In genomic region chr2:237485844-237486243, GRCh38 we compare ENCODE assay signal across 13 cellular contexts. TPM values are rescaled to one million over a fixed set of nuclear protein-coding genes. Genes with fewer than 3 reads are reported as not detected.
DNase-seq lines count a peak whose midpoint lies in the region; FAIRE-seq and TF ChIP-seq lines count a peak whose summit lies in the region.
"Had no signal": no experiment of that assay in that cellular context is flagged by ENCODE, and none has a peak within 500 bp of the region (broad histone marks: within the 10 kb centered on the region; RNA-seq: fewer than 3 reads in every experiment).

No MANE protein-coding gene starts in this region.

- DNase-seq in HFF-Myc (ENCODE audit: extremely low read depth, low read depth) (no peak), stomach (no peak), SK-N-DZ (ENCODE audit: low spot score) (no peak), GF-D8 (lab: John Stamatoyannopoulos, UW) (no peak), GM12891 (ENCODE audit: insufficient read length, low spot score) (no peak)
- DNase-seq: activated naive CD8-positive, alpha-beta T cell treated with anti-CD3 and anti-CD28 coated beads for 36 hours; dermis blood vessel endothelial cell; NCI-H1048 had no signal

- peaks cover 15 to 21% (median 16%) of the 10 kb centered on the region in 5 experiments for H3K9me3 Mint-ChIP-seq in brain

- H3K9me3 ChIP-seq in iPS-18c (ENCODE audit: control insufficient read depth, insufficient read depth, low read length), result no peaks in the 10 kb centered on the region
- peaks cover 0 to 3% (median under 1%) of the 10 kb centered on the region in 4 donors for H3K9me3 ChIP-seq in stomach
- H3K9me3 ChIP-seq: SJSA1 had no signal

- H3K4me3 ChIP-seq in HFF-Myc (replicated peaks; ENCODE audit: low read depth, low read length) (peak overlapping the region; percentile 69), iPS-18c (ENCODE audit: insufficient read depth, low read depth, low read length) (peak overlapping the region; percentile 69; the same call in 1 of the 2 replicates), stomach (peak overlapping the region; percentile 53 to 69 (median 68))

- no peak for TF ChIP-seq CTCF in HFF-Myc (IDR thresholded peaks at IDR 0.05; ENCODE audit: low read depth, low read length, missing control alignments)
- TF ChIP-seq CTCF in brain (conservative IDR thresholded peaks at IDR 0.05), result no peak
- no peak for TF ChIP-seq CTCF in stomach (IDR thresholded peaks at IDR 0.05)

- H3K36me3 ChIP-seq in stomach, result no peaks in the 10 kb centered on the region
- H3K36me3 ChIP-seq: gastroesophageal sphincter, SJSA1 had no signal

- intact Hi-C loops in stomach (cut with DNase I; ENCODE audit: low total_unique reads), result no loop called here

- H3K27me3 ChIP-seq in stomach, result peaks cover 0 to 55% (median 18%) of the 10 kb centered on the region in 3 donors

- H3K27ac Mint-ChIP-seq in brain, result no peak overlapping the region
- H3K27ac Mint-ChIP-seq: activated naive CD8-positive, alpha-beta T cell treated with anti-CD3 and anti-CD28 coated beads for 36 hours had no signal

- H3K4me1 Mint-ChIP-seq in brain, result peaks cover 30% of the 10 kb centered on the region

- H3K27ac ChIP-seq in stomach, result peak overlapping the region in 4 of 5 donors; percentile 88 to 95 (median 93)
- H3K27ac ChIP-seq: SJSA1 had no signal

- FAIRE-seq in GM12891 (lab: Jason Lieb, UNC), result no peak

- peaks cover 21 to 58% (median 55%) of the 10 kb centered on the region in 4 donors for H3K4me1 ChIP-seq in stomach

- TF ChIP-seq POLR2A in stomach (IDR thresholded peaks at IDR 0.05) (no peak), GM12891 (IDR thresholded peaks at IDR 0.05; ENCODE audit: low read depth, low read length) (no peak)

- H3K27me3 Mint-ChIP-seq in brain, result peaks cover 89% of the 10 kb centered on the region

- no peak for TF ChIP-seq EP300 in stomach (IDR thresholded peaks at IDR 0.05)

- H3K36me3 Mint-ChIP-seq in brain, result no peaks in the 10 kb centered on the region
- H3K36me3 Mint-ChIP-seq: activated naive CD8-positive, alpha-beta T cell treated with anti-CD3 and anti-CD28 coated beads for 36 hours had no signal

- peak overlapping the region; percentile 47 to 83 (median 77) for H3K4me3 Mint-ChIP-seq in brain
- H3K4me3 Mint-ChIP-seq: activated naive CD8-positive, alpha-beta T cell treated with anti-CD3 and anti-CD28 coated beads for 36 hours had no signal

TF ChIP-seq in GM12891, 5 proteins besides CTCF, POLR2A, EP300 and RAD21:
- TF ChIP-seq SPI1 (IDR thresholded peaks at IDR 0.05; ENCODE audit: low read depth, low read length) (no peak), TAF1 (IDR thresholded peaks at IDR 0.05; ENCODE audit: low read depth, low read length) (no peak), POLR2AphosphoS5 (IDR thresholded peaks at IDR 0.05; ENCODE audit: low read depth, low read length) (no peak), POU2F2 (IDR thresholded peaks at IDR 0.05; ENCODE audit: low read depth, low read length) (no peak)

RNA-seq across cellular contexts. Expression of gene MLPH, which starts 1.2 kb away (rescaled TPM):
- polyA plus RNA-seq in brain (ENCODE audit: insufficient read depth, low read depth, low replicate concordance) (2.8 TPM), stomach (100 to 1,000 TPM in 1 of 3 donors, 10 to 100 TPM in 2; 61.3 to 308 (median 72.6) TPM)
- 100 to 1,000 TPM; 182 to 657 (median 436) TPM for total RNA-seq in stomach
- polyA plus RNA-seq in SK-N-DZ (2014; cell fraction: cytosol; rRNA removed), result not detected in 2 replicates
- not detected in 2 replicates for polyA plus RNA-seq in SK-N-DZ (2014; cell fraction: nucleus; rRNA removed)
- polyA plus RNA-seq in GM12891 (2012; ENCODE audit: low read depth, missing spikeins), result not detected
- total RNA-seq: activated naive CD8-positive, alpha-beta T cell treated with anti-CD3 and anti-CD28 coated beads for 36 hours; pulmonary artery endothelial cell had no signal

Comparison
In these comparisons a context has a peak if more than half of its experiments do, and no peak if none do; other contexts are left out.
1. RNA of gene MLPH, which starts 1.2 kb away (polyA plus RNA-seq): 61.3 to 308 TPM in stomach; 2.8 TPM in brain (single experiment); every median in the first group is over 10 times any median in the second.
2. Peak in every context shown above with its lines, with median percentiles within 50 percentile points of each other: H3K4me3 ChIP-seq.